11 cellular contexts compared by ENCODE assay signal in genomic region chr2:241041557-241042158, GRCh38. TPM values are rescaled to one million over a fixed set of nuclear protein-coding genes. Genes with fewer than 3 reads are reported as not detected.
DNase-seq lines count a peak whose midpoint lies in the region; ATAC-seq and TF ChIP-seq lines count a peak whose summit lies in the region.
"Had no signal": no experiment of that assay in that cellular context is flagged by ENCODE, and none has a peak within 500 bp of the region (broad histone marks: within the 10 kb centered on the region; RNA-seq: fewer than 3 reads in every experiment).

No MANE protein-coding gene starts in this region.

- H3K4me3 Mint-ChIP-seq in activated T-helper 17 cell treated with anti-CD3 and anti-CD28 coated beads, Interleukin-2, amount 50 U/mL, for 72 hours, result no peak overlapping the region
- no peak overlapping the region for H3K4me3 Mint-ChIP-seq in endodermal cell

- H3K27me3 Mint-ChIP-seq in activated T-helper 17 cell treated with anti-CD3 and anti-CD28 coated beads, Interleukin-2, amount 50 U/mL, for 72 hours, result no peaks in the 10 kb centered on the region
- H3K27me3 Mint-ChIP-seq in endodermal cell (ENCODE audit: insufficient read depth), result peaks cover 32% of the 10 kb centered on the region

- H3K9ac ChIP-seq in endodermal cell (ENCODE audit: extremely low read depth, low read length, poor library complexity, severe bottlenecking), result no peak overlapping the region

- H3K9me3 ChIP-seq in endodermal cell (ENCODE audit: control insufficient read depth, low read length) (no peaks in the 10 kb centered on the region), esophagus muscularis mucosa (peaks cover 0 to 20% (median 10%) of the 10 kb centered on the region in 4 donors)

- H3K27ac ChIP-seq in endodermal cell (ENCODE audit: low read depth, low read length) (no peak overlapping the region), esophagus muscularis mucosa (replicated peaks in 1 of 4) (no peak overlapping the region)
- H3K27ac ChIP-seq: cardiac muscle cell had no signal

- no peaks in the 10 kb centered on the region for H3K9me3 Mint-ChIP-seq in activated T-helper 17 cell treated with anti-CD3 and anti-CD28 coated beads, Interleukin-2, amount 50 U/mL, for 72 hours
- H3K9me3 Mint-ChIP-seq in endodermal cell, result peaks cover 7% of the 10 kb centered on the region

- no peak for TF ChIP-seq EP300 in esophagus muscularis mucosa (IDR thresholded peaks at IDR 0.05)

- no peak overlapping the region for H3K4me3 ChIP-seq in endodermal cell (ENCODE audit: low read length)
- H3K4me3 ChIP-seq in esophagus muscularis mucosa, result no peak overlapping the region
- H3K4me3 ChIP-seq: cardiac muscle cell had no signal

- H3K4me1 Mint-ChIP-seq in activated T-helper 17 cell treated with anti-CD3 and anti-CD28 coated beads, Interleukin-2, amount 50 U/mL, for 72 hours, result peaks cover 5% of the 10 kb centered on the region
- no peaks in the 10 kb centered on the region for H3K4me1 Mint-ChIP-seq in endodermal cell

- H3K36me3 ChIP-seq in endodermal cell (ENCODE audit: control insufficient read depth, insufficient read depth, low read length), result no peaks in the 10 kb centered on the region
- H3K36me3 ChIP-seq in esophagus muscularis mucosa, result peaks cover 0 to 43% (median 18%) of the 10 kb centered on the region in 4 donors
- H3K36me3 ChIP-seq: cardiac muscle cell had no signal

- TF ChIP-seq CTCF in endodermal cell (conservative IDR thresholded peaks at IDR 0.05) (no peak), esophagus muscularis mucosa (IDR thresholded peaks at IDR 0.05) (no peak)

- peak overlapping the region; percentile 52 for H3K27ac Mint-ChIP-seq in activated T-helper 17 cell treated with anti-CD3 and anti-CD28 coated beads, Interleukin-2, amount 50 U/mL, for 72 hours
- H3K27ac Mint-ChIP-seq in endodermal cell, result no peak overlapping the region

- DNase-seq in endodermal cell (no peak), esophagus muscularis mucosa (ENCODE audit: extremely low spot score) (no peak), DMS153 treated with DMSO at 0.1 percent for 48 hours (lab: John Stamatoyannopoulos, UW; ENCODE audit: unreplicated experiment) (no peak), putamen (ENCODE audit: low spot score) (no peak)
- DNase-seq: activated CD4-positive, alpha-beta T cell treated with anti-CD3 and anti-CD28 coated beads for 48 hours; stimulated activated CD4-positive, alpha-beta T cell treated with anti-CD3 and anti-CD28 coated beads, Interleukin-4, amount 100 ng/mL, for 4 hours had no signal

- no peak for TF ChIP-seq POLR2A in esophagus muscularis mucosa (IDR thresholded peaks at IDR 0.05; ENCODE audit: low read depth)

- ATAC-seq in GM18498 (IDR thresholded peaks at IDR 0.05; ENCODE audit: unreplicated experiment) (peak; percentile 60), GM21390 (IDR thresholded peaks at IDR 0.05; ENCODE audit: unreplicated experiment) (peak; percentile 68), HG03432 (IDR thresholded peaks at IDR 0.05; ENCODE audit: unreplicated experiment) (peak; percentile 72)
- peak; percentile 22 for ATAC-seq in activated T-helper 17 cell treated with anti-CD3 and anti-CD28 coated beads, Interleukin-2, amount 50 U/mL, for 72 hours (replicated peaks)

- 83 to 88% methylated on average over 6 of the region's 6 CpGs for WGBS in endodermal cell (ENCODE audit: insufficient coverage in 1 of 2, insufficient read length in 1 of 2), 2 experiments
- whole genome bisulfite sequencing in esophagus muscularis mucosa, result 60% methylated on average over 6 of the region's 6 CpGs

- H3K27me3 ChIP-seq in endodermal cell (ENCODE audit: control insufficient read depth, insufficient read depth, low read length, poor library complexity, severe bottlenecking) (peaks cover 32% of the 10 kb centered on the region), esophagus muscularis mucosa (peaks cover 0 to 11% (median 2%) of the 10 kb centered on the region in 4 donors)

- no peaks in the 10 kb centered on the region for H3K36me3 Mint-ChIP-seq in activated T-helper 17 cell treated with anti-CD3 and anti-CD28 coated beads, Interleukin-2, amount 50 U/mL, for 72 hours (ENCODE audit: low read depth)
- H3K36me3 Mint-ChIP-seq in endodermal cell (ENCODE audit: low read depth), result no peaks in the 10 kb centered on the region

- intact Hi-C loops in esophagus muscularis mucosa (cut with DNase I), result no loop called here

- H3K4me1 ChIP-seq in endodermal cell (ENCODE audit: control insufficient read depth, insufficient read depth, low read length) (peaks cover 2% of the 10 kb centered on the region), esophagus muscularis mucosa (peaks cover 2 to 6% (median 3%) of the 10 kb centered on the region in 4 donors)

RNA-seq across cellular contexts. Expression of gene SNED1, which starts 43.2 kb away (rescaled TPM):
- 1 to 10 TPM; 3.0 to 4.8 TPM for total RNA-seq in activated T-helper 17 cell treated with anti-CD3 and anti-CD28 coated beads, Interleukin-2, amount 50 U/mL, for 72 hours
- total RNA-seq in endodermal cell, result 1 to 10 TPM in 1 of 2 donors, under 1 TPM in 1; 0.66 to 4.5 TPM
- 0.96 TPM for polyA plus RNA-seq in endodermal cell (2013, experiment 1 of 2)
- 0.25 TPM for polyA plus RNA-seq in endodermal cell (2013, experiment 2 of 2)
- total RNA-seq in esophagus muscularis mucosa, result 10 to 100 TPM in 2 of 4 donors, 1 to 10 TPM in 2; 7.3 to 14.1 (median 11.6) TPM

Comparison
In these comparisons a context has a peak if more than half of its experiments do, and no peak if none do; other contexts are left out.
1. ATAC-seq: peak in every context shown above with its lines; median percentile 72 in HG03432; 68 in GM21390; 60 in GM18498; 22 in activated T-helper 17 cell treated with anti-CD3 and anti-CD28 coated beads, Interleukin-2, amount 50 U/mL, for 72 hours.